In the genomic region with DNA sequence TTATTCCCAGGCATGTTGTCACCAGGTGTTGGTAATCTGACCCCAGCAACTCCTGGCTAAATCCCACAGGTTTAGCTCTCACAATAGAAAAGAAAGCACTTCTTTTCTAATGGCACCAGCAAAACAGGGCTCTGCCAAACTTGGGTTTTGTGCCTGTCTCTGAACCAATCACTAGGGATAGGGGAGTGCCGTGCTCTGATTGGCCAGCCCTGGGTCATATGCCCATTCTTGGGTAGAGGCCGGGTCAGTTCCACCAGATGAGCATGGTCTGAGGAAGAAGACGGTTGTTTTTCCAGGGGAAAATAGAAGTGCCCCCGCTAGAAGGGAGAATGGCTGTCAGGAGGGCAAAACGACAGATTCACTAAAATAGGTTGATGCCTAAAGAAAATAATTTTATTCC, we compare ENCODE assay signal across 17 cellular contexts. TPM values are rescaled to one million over a fixed set of nuclear protein-coding genes. Genes with fewer than 3 reads are reported as not detected.
DNase-seq lines count a peak whose midpoint lies in the region; ATAC-seq, FAIRE-seq and TF ChIP-seq lines count a peak whose summit lies in the region.
"Had no signal": no experiment of that assay in that cellular context is flagged by ENCODE, and none has a peak within 500 bp of the region (broad histone marks: within the 10 kb centered on the region; RNA-seq: fewer than 3 reads in every experiment).

No MANE protein-coding gene starts in this region.

- CTCF ChIA-PET in HCT116 (lab: Charles Lee): no interaction called here
- CTCF ChIA-PET in H1 (lab: Charles Lee; ENCODE audit: partially characterized antibody): interaction anchor here (0.9 kb wide), 2 partner anchors 39 to 358 kb away, joined by 3 read pairs; no protein-coding TSS in a partner anchor
- CTCF ChIA-PET in Calu3 (lab: Charles Lee): interaction anchor here (0.6 kb wide), 2 partner anchors 22 to 1357 kb away, joined by 3 to 6 read pairs; no protein-coding TSS in a partner anchor

- H3K14ac ChIP-seq in H1 (ENCODE audit: insufficient read length): no peak overlapping the region

- intact Hi-C loops in HCT116 (cut with micrococcal nuclease) (no loop called here), Calu3 (cut with micrococcal nuclease; ENCODE audit: unreplicated experiment) (no loop called here)

- H3K79me2 ChIP-seq in HCT116 (ENCODE audit: insufficient read depth, low read length) (no peaks in the 10 kb centered on the region), H1 (ENCODE audit: control insufficient read depth in 1 of 2, insufficient read depth in 2 of 2, low read length in 2 of 2) (no peaks in the 10 kb centered on the region)

- no peak overlapping the region for H3K27ac ChIP-seq in HCT116 (ENCODE audit: low read depth, low read length)
- H3K27ac ChIP-seq in H1 (ENCODE audit: low read depth, low read length): no peak overlapping the region
- no peak overlapping the region for H3K27ac ChIP-seq in effector memory CD4-positive, alpha-beta T cell (ENCODE audit: insufficient read depth, low read length, poor library complexity, severe bottlenecking)
- H3K27ac ChIP-seq: BLaER1 treated with 17β-estradiol and CSF1 and Interleukin-3, amounts not matched to agents 10 nM and 100 nM; PC-9 had no signal

- H3K79me1 ChIP-seq in H1 (ENCODE audit: low read depth, low read length): no peaks in the 10 kb centered on the region

- TF ChIP-seq POLR2A in HCT116 (IDR thresholded peaks at IDR 0.05; ENCODE audit: borderline replicate concordance, extremely low read depth, insufficient read depth, insufficient read length) (no peak), H1 (IDR thresholded peaks at IDR 0.05; ENCODE audit: control extremely low read depth in 1 of 2, low read depth in 2 of 2, low read length in 2 of 2) (no peak)

- RAD21 ChIA-PET in HCT116 (lab: Charles Lee; ENCODE audit: low non-redundant PET in 1 of 2, low total read pairs in 2 of 2, uncharacterized antibody in 2 of 2, unreplicated experiment in 2 of 2): no interaction called here

- no peak overlapping the region for H3K4me3 Mint-ChIP-seq in Calu3 (ENCODE audit: low read depth, unreplicated experiment)

- H3K4me2 ChIP-seq in HCT116 (ENCODE audit: low read length) (no peak overlapping the region), H1 (ENCODE audit: insufficient read depth in 1 of 2, low read depth in 2 of 2, low read length in 2 of 2) (no peak overlapping the region)
- H3K4me2 ChIP-seq: BLaER1 treated with 17β-estradiol and CSF1 and Interleukin-3, amounts not matched to agents 10 nM and 100 nM; PC-9 had no signal

- H2AK5ac ChIP-seq in H1 (ENCODE audit: low read depth, low read length): no peak overlapping the region

- H3K9me2 ChIP-seq in HCT116 (ENCODE audit: insufficient read depth): no peaks in the 10 kb centered on the region; the same call in 1 of the 2 replicates

- no peak for TF ChIP-seq RAD21 in HCT116 (IDR thresholded peaks at IDR 0.05; ENCODE audit: low read depth)
- no peak for TF ChIP-seq RAD21 in H1 (IDR thresholded peaks at IDR 0.05 in 1 of 2, conservative IDR thresholded peaks at IDR 0.05 in 1 of 2; ENCODE audit: low read depth in 2 of 2, low read length in 2 of 2)

- POLR2A ChIA-PET in HCT116 (lab: Charles Lee): no interaction called here
- POLR2A ChIA-PET in H1 (lab: Charles Lee; ENCODE audit: partially characterized antibody): no interaction called here

- no peak overlapping the region for H3K56ac ChIP-seq in H1 (replicated peaks; ENCODE audit: insufficient read length, low read depth, low read length)

- no peak overlapping the region for H3K4ac ChIP-seq in H1 (replicated peaks; ENCODE audit: insufficient read length, low read depth, low read length)

- no peak for TF ChIP-seq EP300 in H1 (IDR thresholded peaks at IDR 0.05; ENCODE audit: borderline replicate concordance in 1 of 2, low read depth in 2 of 2, low read length in 2 of 2)

- no peak overlapping the region for H4K91ac ChIP-seq in H1 (replicated peaks; ENCODE audit: insufficient read length, low read length)

- H2BK15ac ChIP-seq in H1 (ENCODE audit: low read length): no peak overlapping the region

- H3K18ac ChIP-seq in H1 (ENCODE audit: extremely low read depth, low read length): no peak overlapping the region

- peak; percentile 49; the same call in 1 of the 2 replicates for ATAC-seq in HCT116

- peaks cover 3% of the 10 kb centered on the region for H3K9me3 Mint-ChIP-seq in Calu3 (ENCODE audit: low read depth, unreplicated experiment)

- no peaks in the 10 kb centered on the region for H3K27me3 ChIP-seq in HCT116 (ENCODE audit: insufficient read depth, low read length)
- no peaks in the 10 kb centered on the region for H3K27me3 ChIP-seq in H1 (replicated peaks in 1 of 4; ENCODE audit: control insufficient read depth in 3 of 4, extremely low read depth in 1 of 4, insufficient read depth in 3 of 4, low read length in 3 of 4)
- H3K27me3 ChIP-seq in effector memory CD4-positive, alpha-beta T cell (replicated peaks; ENCODE audit: control insufficient read depth, insufficient read depth, low read length, poor library complexity, severe bottlenecking): no peaks in the 10 kb centered on the region
- H3K27me3 ChIP-seq: BLaER1 treated with 17β-estradiol and CSF1 and Interleukin-3, amounts not matched to agents 10 nM and 100 nM had no signal

- FAIRE-seq in H1 (lab: Jason Lieb, UNC): no peak

- no peaks in the 10 kb centered on the region for H3K9me3 ChIP-seq in HCT116 (ENCODE audit: control insufficient read depth in 1 of 2, insufficient read depth in 1 of 2, low read depth in 1 of 2, low read length in 2 of 2)
- H3K9me3 ChIP-seq in H1 (ENCODE audit: insufficient read depth in 2 of 2, low read depth in 1 of 2, low read length in 1 of 2): peaks cover 2 to 9% of the 10 kb centered on the region in 2 experiments; a peak in 2 of 4 replicates
- no peaks in the 10 kb centered on the region for H3K9me3 ChIP-seq in effector memory CD4-positive, alpha-beta T cell (ENCODE audit: control insufficient read depth, low read length)

- H2BK20ac ChIP-seq in H1 (ENCODE audit: low read length): no peak overlapping the region

- no peak overlapping the region for H3K27ac Mint-ChIP-seq in Calu3 (ENCODE audit: unreplicated experiment)

- no peak overlapping the region for H2BK12ac ChIP-seq in H1 (ENCODE audit: low read depth, low read length)

- H3K23me2 ChIP-seq in H1 (ENCODE audit: low read depth, low read length): no peaks in the 10 kb centered on the region

- no peak overlapping the region for H4K5ac ChIP-seq in H1 (ENCODE audit: insufficient read length, low read depth, low read length)

- no peaks in the 10 kb centered on the region for H4K20me1 ChIP-seq in HCT116 (ENCODE audit: insufficient read depth)
- H4K20me1 ChIP-seq in H1 (replicated peaks in 1 of 2; ENCODE audit: control insufficient read depth in 1 of 2, insufficient read depth in 2 of 2, low read length in 2 of 2): no peaks in the 10 kb centered on the region
- H4K20me1 ChIP-seq: BLaER1 treated with 17β-estradiol and CSF1 and Interleukin-3, amounts not matched to agents 10 nM and 100 nM had no signal

- no peak overlapping the region for H4K8ac ChIP-seq in H1 (ENCODE audit: extremely low read depth, insufficient read depth, low read length)

- H2AFZ ChIP-seq in HCT116 (ENCODE audit: low read depth, low read length, poor library complexity, severe bottlenecking): no peak overlapping the region
- 0 out of 2 replicates have a peak overlapping the region, but pooled peaks have one; percentile 36 for H2AFZ ChIP-seq in H1 (ENCODE audit: low read length)
- H2AFZ ChIP-seq: PC-9 had no signal

- TF ChIP-seq CTCF in HCT116 (IDR thresholded peaks at IDR 0.05 in 2 of 3, conservative IDR thresholded peaks at IDR 0.05 in 1 of 3; ENCODE audit: borderline replicate concordance in 1 of 3, insufficient read depth in 1 of 3, low read depth in 2 of 3, low read length in 2 of 3): no peak
- TF ChIP-seq CTCF in H1 (IDR thresholded peaks at IDR 0.05; ENCODE audit: control extremely low read depth in 1 of 3, insufficient read depth in 1 of 3, low read depth in 1 of 3, low read length in 3 of 3): no peak
- TF ChIP-seq CTCF in Calu3 (IDR thresholded peaks at IDR 0.05; ENCODE audit: unreplicated experiment): no peak

- BruUV-seq in HCT116 (replicated peaks; lab: Mats Ljungman, UMichigan) (no TSS peak), Calu3 (replicated peaks; lab: Mats Ljungman, UMichigan) (no TSS peak)

- H3K27me3 Mint-ChIP-seq in Calu3 (ENCODE audit: unreplicated experiment): no peaks in the 10 kb centered on the region

- peak; percentile 2 for DNase-seq in NCI-H1092 treated with DMSO at 0.1 percent for 48 hours (lab: John Stamatoyannopoulos, UW)
- no peak for DNase-seq in NCI-H1092 (lab: John Stamatoyannopoulos, UW)
- DNase-seq in HCT116 (ENCODE audit: low read depth, low spot score): no peak
- peak; percentile 92 for DNase-seq in NCI-H2171 (lab: John Stamatoyannopoulos, UW)
- DNase-seq in H1 (ENCODE audit: low read depth in 1 of 2, low spot score in 2 of 2): no peak
- DNase-seq in effector memory CD4-positive, alpha-beta T cell: no peak
- no peak for DNase-seq in CD1c-positive myeloid dendritic cell (ENCODE audit: extremely low spot score)
- no peak for DNase-seq in Calu3
- DNase-seq: 8988T, GOT3, Karpas-422, MM.1S, NCI-H2081, NCI-H524 treated with DMSO at 0.1 percent for 48 hours, PC-9 had no signal

- H2BK120ac ChIP-seq in H1 (replicated peaks; ENCODE audit: low read depth, low read length): no peak overlapping the region

- H3K23ac ChIP-seq in H1 (ENCODE audit: insufficient read length): no peak overlapping the region

- 73% methylated on average over 5 of the region's 5 CpGs; no CpG with 5 or more reads in 1 of the 2 experiments for WGBS in H1 (ENCODE audit: extremely low coverage in 1 of 2, insufficient coverage in 1 of 2, insufficient read length in 1 of 2, insufficient replicate concordance in 2 of 2, low coverage in 1 of 2, low lambda C conversion rate in 2 of 2, missing lambda C conversion rate in 1 of 2), 2 experiments

- H3K4me1 Mint-ChIP-seq in Calu3 (ENCODE audit: low read depth, unreplicated experiment): no peaks in the 10 kb centered on the region

- H3K36me3 Mint-ChIP-seq in Calu3 (ENCODE audit: insufficient read depth, unreplicated experiment): no peaks in the 10 kb centered on the region

- no peak overlapping the region for H2BK5ac ChIP-seq in H1 (ENCODE audit: low read depth, low read length)

- no peaks in the 10 kb centered on the region for H3K36me3 ChIP-seq in HCT116 (ENCODE audit: control insufficient read depth in 1 of 2, insufficient read depth in 2 of 2, low read length in 2 of 2)
- peaks cover 0 to 4% (median 0%) of the 10 kb centered on the region in 4 experiments; a peak in 1 of 8 replicates for H3K36me3 ChIP-seq in H1 (ENCODE audit: control insufficient read depth in 2 of 4, insufficient read depth in 4 of 4, low read length in 3 of 4)
- H3K36me3 ChIP-seq in effector memory CD4-positive, alpha-beta T cell (ENCODE audit: control insufficient read depth, insufficient read depth, low read length): no peaks in the 10 kb centered on the region
- H3K36me3 ChIP-seq: BLaER1 treated with 17β-estradiol and CSF1 and Interleukin-3, amounts not matched to agents 10 nM and 100 nM had no signal

- H3K4me3 ChIP-seq in HCT116 (replicated peaks in 1 of 2; ENCODE audit: low read depth in 1 of 2, low read length in 2 of 2): no peak overlapping the region
- H3K4me3 ChIP-seq in H1 (ENCODE audit: extremely low read depth in 1 of 4, insufficient read depth in 2 of 4, low read depth in 3 of 4, low read length in 4 of 4): no peak overlapping the region
- H3K4me3 ChIP-seq in effector memory CD4-positive, alpha-beta T cell (ENCODE audit: insufficient read depth, low read depth, low read length, poor library complexity, severe bottlenecking): no peak overlapping the region
- H3K4me3 ChIP-seq: BLaER1 treated with 17β-estradiol and CSF1 and Interleukin-3, amounts not matched to agents 10 nM and 100 nM; PC-9 had no signal

- H3K9ac ChIP-seq in HCT116 (ENCODE audit: low read length) (no peak overlapping the region), H1 (replicated peaks in 1 of 4; ENCODE audit: extremely low read depth in 1 of 4, low read depth in 3 of 4, low read length in 3 of 4) (no peak overlapping the region)
- H3K9ac ChIP-seq: BLaER1 treated with 17β-estradiol and CSF1 and Interleukin-3, amounts not matched to agents 10 nM and 100 nM had no signal

- H3K4me1 ChIP-seq in HCT116 (ENCODE audit: control insufficient read depth in 1 of 2, insufficient read depth in 2 of 2, low read length in 2 of 2) (no peaks in the 10 kb centered on the region), H1 (replicated peaks in 1 of 4; ENCODE audit: control insufficient read depth in 3 of 4, insufficient read depth in 4 of 4, low read length in 3 of 4) (peaks cover 0 to 3% (median 0%) of the 10 kb centered on the region in 4 experiments; a peak in 2 of 7 replicates)
- H3K4me1 ChIP-seq in effector memory CD4-positive, alpha-beta T cell (ENCODE audit: control insufficient read depth, insufficient read depth, low read length, poor library complexity, severe bottlenecking): no peaks in the 10 kb centered on the region

RNA-seq across cellular contexts. Expression of gene CDK15, which starts 14.7 kb away (rescaled TPM):
- total RNA-seq in HCT116 (2021; ENCODE audit: unreplicated experiment): not detected
- not detected in 2 replicates for polyA plus RNA-seq in HCT116 (2012)
- not detected in 2 replicates for total RNA-seq in H1 (2021; fragmentation: NEBNext Ultra II Directional; extraction: Animal tissue kit (Norgen Biotek cat#: 25700))
- polyA plus RNA-seq in H1 (2011; rRNA removed): 0.03 TPM in 1 of 2 replicates, not detected in the other
- polyA plus RNA-seq in H1 (2011; cell fraction: cytosol; rRNA removed): not detected
- polyA plus RNA-seq in H1 (2011; cell fraction: nucleus; rRNA removed): 0.10 TPM
- 0.09 TPM in 1 of 4 replicates, not detected in the others for polyA plus RNA-seq in H1 (2012, experiment 1 of 2)
- not detected for polyA plus RNA-seq in H1 (2012, experiment 2 of 2)
- 0.04 TPM for polyA plus RNA-seq in H1 (2013, experiment 1 of 2)
- 0.02 TPM for polyA plus RNA-seq in H1 (2013, experiment 2 of 2)
- 0.38 TPM in 1 of 2 replicates, not detected in the other for polyA minus RNA-seq in H1 (2011; rRNA and poly(A)+ RNA removed)
- polyA minus RNA-seq in H1 (2011; cell fraction: cytosol; rRNA and poly(A)+ RNA removed): not detected
- polyA minus RNA-seq in H1 (2011; cell fraction: nucleus; rRNA and poly(A)+ RNA removed): not detected
- not detected in 2 replicates for total RNA-seq in Calu3 (2022)
- total RNA-seq: PC-9; T-helper 1 cell treated with Interleukin-12 subunit alpha and Interleukin-12 subunit beta and Interleukin-4 antibody, amounts not matched to agents 30 ng/mL and 1 ng/mL, for 36 hours had no signal

RNA-seq across cellular contexts. Expression of gene ALS2, which starts 40.3 kb away (rescaled TPM):
- 28.1 TPM for total RNA-seq in HCT116 (2021; ENCODE audit: unreplicated experiment)
- polyA plus RNA-seq in HCT116 (2012): 7.7 and 9.3 TPM in 2 replicates
- total RNA-seq in H1 (2021; fragmentation: NEBNext Ultra II Directional; extraction: Animal tissue kit (Norgen Biotek cat#: 25700)): 34.5 and 36.4 TPM in 2 replicates
- 10.1 and 12.1 TPM in 2 replicates for polyA plus RNA-seq in H1 (2011; rRNA removed)
- 15.2 TPM for polyA plus RNA-seq in H1 (2011; cell fraction: cytosol; rRNA removed)
- polyA plus RNA-seq in H1 (2011; cell fraction: nucleus; rRNA removed): 12.7 TPM
- 13.8 to 22.8 TPM (median 17.2 TPM) in 4 replicates for polyA plus RNA-seq in H1 (2012, experiment 1 of 2)
- polyA plus RNA-seq in H1 (2012, experiment 2 of 2): 1.4 TPM
- polyA plus RNA-seq in H1 (2013, experiment 1 of 2): 19.2 TPM
- polyA plus RNA-seq in H1 (2013, experiment 2 of 2): 16.2 TPM
- polyA minus RNA-seq in H1 (2011; rRNA and poly(A)+ RNA removed): 45.3 and 62.8 TPM in 2 replicates
- polyA minus RNA-seq in H1 (2011; cell fraction: cytosol; rRNA and poly(A)+ RNA removed): 18.1 TPM
- polyA minus RNA-seq in H1 (2011; cell fraction: nucleus; rRNA and poly(A)+ RNA removed): 31.0 TPM
- 25.4 and 29.0 TPM in 2 replicates for total RNA-seq in Calu3 (2022)

Comparison
In these comparisons a context has a peak if more than half of its experiments do, and no peak if none do; other contexts are left out.
1. DNase-seq: peak in NCI-H1092 treated with DMSO at 0.1 percent for 48 hours (single experiment) and NCI-H2171 (single experiment); none in NCI-H1092 (single experiment), HCT116 (single experiment), H1 (0 of 2), effector memory CD4-positive, alpha-beta T cell (0 of 3), CD1c-positive myeloid dendritic cell (single experiment) and Calu3 (single experiment).